ENCODE assay signal across 8 cellular contexts in genomic region chr14:41607966-41608663, GRCh38. TPM values are rescaled to one million over a fixed set of nuclear protein-coding genes. Genes with fewer than 3 reads are reported as not detected.
DNase-seq lines count a peak whose midpoint lies in the region; ATAC-seq and TF ChIP-seq lines count a peak whose summit lies in the region.

No MANE protein-coding gene starts in this region.

- H3K4me1 ChIP-seq in esophagus muscularis mucosa, result peaks cover 14 to 50% (median 39%) of the 10 kb centered on the region in 4 donors

- no peak for TF ChIP-seq EP300 in esophagus muscularis mucosa (IDR thresholded peaks at IDR 0.05)

- ATAC-seq in GM18519 (IDR thresholded peaks at IDR 0.05; ENCODE audit: low FRiP score, unreplicated experiment), result no peak

- H3K4me3 ChIP-seq in esophagus muscularis mucosa, result peak overlapping the region; percentile 62 to 71 (median 68)

- WGBS in esophagus muscularis mucosa, result under 1% methylated on average over 30 of the region's 55 CpGs

- no peak for TF ChIP-seq POLR2A in esophagus muscularis mucosa (IDR thresholded peaks at IDR 0.05; ENCODE audit: low read depth)

- no peaks in the 10 kb centered on the region for H3K36me3 ChIP-seq in esophagus muscularis mucosa

- TF ChIP-seq CTCF in esophagus muscularis mucosa (IDR thresholded peaks at IDR 0.05) (no peak), GM10266 (IDR thresholded peaks at IDR 0.05; ENCODE audit: control insufficient read depth, insufficient read depth, low read depth, missing control alignments) (no peak)

- H3K27ac ChIP-seq in esophagus muscularis mucosa (replicated peaks in 1 of 4), result peak overlapping the region in 3 of 4 donors; percentile 80 to 86 (median 84)

- H3K9me3 ChIP-seq in esophagus muscularis mucosa, result no peaks in the 10 kb centered on the region

- peak; percentile 44 for DNase-seq in Daoy (ENCODE audit: low read depth)
- DNase-seq in NCI-H345 treated with DMSO at 0.1 percent for 48 hours (lab: John Stamatoyannopoulos, UW; ENCODE audit: unreplicated experiment), result peak; percentile 47
- DNase-seq in esophagus muscularis mucosa (ENCODE audit: extremely low spot score), result no peak
- DNase-seq in posterior cingulate gyrus, result peak in 6 of 10 donors; percentile 19 to 87 (median 62)
- DNase-seq in SW480 (ENCODE audit: low spot score), result no peak
- DNase-seq in NCI-H2227 (lab: John Stamatoyannopoulos, UW; ENCODE audit: unreplicated experiment), result no peak
- no peak for DNase-seq in GM10266 (ENCODE audit: extremely low spot score)

- intact Hi-C loops in esophagus muscularis mucosa (cut with DNase I) (no loop called here), posterior cingulate gyrus (cut with DNase I) (no loop called here)

- H3K27me3 ChIP-seq in esophagus muscularis mucosa, result peaks cover 0 to 72% (median 11%) of the 10 kb centered on the region in 4 donors

RNA-seq across cellular contexts. Expression of gene LRFN5, which starts 1.4 kb away (rescaled TPM):
- 2.0 and 2.8 TPM in 2 replicates for total RNA-seq in Daoy (2014; rRNA removed; shearing (Covaris generic))
- 1 to 10 TPM; 2.1 to 4.6 (median 3.3) TPM for total RNA-seq in esophagus muscularis mucosa

Comparison
In these comparisons a context has a peak if more than half of its experiments do, and no peak if none do; other contexts are left out.
1. DNase-seq: peak in Daoy (single experiment), NCI-H345 treated with DMSO at 0.1 percent for 48 hours (single experiment) and posterior cingulate gyrus (6 of 10); none in esophagus muscularis mucosa (single experiment), SW480 (single experiment), NCI-H2227 (single experiment) and GM10266 (single experiment).